9 cellular contexts compared by ENCODE assay signal in the genomic region with DNA sequence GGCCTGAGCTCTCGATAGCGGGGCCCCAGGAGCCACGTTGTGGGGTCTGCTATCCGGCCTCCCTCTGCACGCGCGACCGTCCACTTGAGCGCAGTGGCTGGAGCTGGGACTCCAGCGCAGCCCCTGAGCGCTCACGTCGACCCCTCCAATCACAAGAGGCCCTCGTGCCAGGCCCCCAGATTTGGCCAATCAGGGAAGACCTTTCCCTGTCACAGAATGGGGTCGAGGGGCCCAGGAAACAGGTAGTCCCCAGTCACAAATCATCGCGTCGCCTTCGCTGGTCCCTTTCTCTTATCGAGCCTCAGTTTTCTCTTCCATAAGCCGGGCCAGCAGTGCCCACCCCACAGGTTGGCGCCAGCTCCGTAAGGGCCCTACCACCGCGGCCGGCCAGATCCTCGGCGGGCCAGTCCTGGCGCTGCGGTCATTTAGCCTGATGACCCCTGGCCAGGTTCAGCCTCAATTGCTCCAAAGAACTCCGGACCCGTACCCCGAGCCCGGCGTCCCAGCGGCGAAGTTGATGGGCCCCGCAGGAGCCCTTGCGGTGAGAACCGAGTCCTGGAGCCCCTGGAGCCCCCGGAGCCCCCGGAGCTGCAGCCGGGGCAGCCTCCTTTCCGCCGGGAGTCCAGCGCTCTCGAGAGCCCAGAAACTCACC. TPM values are rescaled to one million over a fixed set of nuclear protein-coding genes. Genes with fewer than 3 reads are reported as not detected.
DNase-seq lines count a peak whose midpoint lies in the region; FAIRE-seq and TF ChIP-seq lines count a peak whose summit lies in the region.
"Had no signal": no experiment of that assay in that cellular context is flagged by ENCODE, and none has a peak within 500 bp of the region (broad histone marks: within the 10 kb centered on the region; RNA-seq: fewer than 3 reads in every experiment).

No MANE protein-coding gene starts in this region.

- no peaks in the 10 kb centered on the region for H3K9me3 ChIP-seq in skeletal muscle tissue (ENCODE audit: control insufficient read depth in 3 of 3, low read length in 3 of 3)

- peaks cover 0 to 9% (median 4%) of the 10 kb centered on the region in 3 donors for H3K27me3 ChIP-seq in skeletal muscle tissue (ENCODE audit: control insufficient read depth in 3 of 3, insufficient read depth in 3 of 3, low read length in 3 of 3)

- CTCF ChIA-PET in HEK293T (lab: Yijun Ruan, JAX), result no interaction called here

- H3K27me3 Mint-ChIP-seq in chondrocyte (ENCODE audit: low read depth), result peaks cover 18% of the 10 kb centered on the region

- no peaks in the 10 kb centered on the region for H3K36me3 Mint-ChIP-seq in chondrocyte (ENCODE audit: low read depth)

- peak overlapping the region; percentile 72 to 85 (median 84) for H3K4me3 ChIP-seq in skeletal muscle tissue (ENCODE audit: low read length in 3 of 3)

- H3K27ac Mint-ChIP-seq in chondrocyte (ENCODE audit: unreplicated experiment), result peak overlapping the region; percentile 54

- TF ChIP-seq POLR2A in H54 (IDR thresholded peaks at IDR 0.05; ENCODE audit: low read depth, low read length), result no peak

- no peak for TF ChIP-seq CTCF in chondrocyte (IDR thresholded peaks at IDR 0.05)

- peak; percentile 34 for DNase-seq in HEK293T (ENCODE audit: extremely low spot score)
- DNase-seq in chondrocyte (ENCODE audit: low spot score), result no peak
- DNase-seq in kidney tubule cell (ENCODE audit: low spot score), result peak; percentile 62
- DNase-seq in H54 (ENCODE audit: insufficient read length, low spot score), result no peak
- DNase-seq in NCI-H1048 (lab: John Stamatoyannopoulos, UW), result no peak
- no peak for DNase-seq in NCI-H446 (lab: John Stamatoyannopoulos, UW)
- DNase-seq in hepatic stellate cell (ENCODE audit: low spot score), result no peak
- DNase-seq: activated effector memory CD4-positive, alpha-beta T cell treated with Interleukin-2 at 50 U/mL for 16 hours had no signal

- H3K36me3 ChIP-seq in skeletal muscle tissue (ENCODE audit: control insufficient read depth in 3 of 3, insufficient read depth in 3 of 3, low read length in 3 of 3), result no peaks in the 10 kb centered on the region

- H3K4me1 Mint-ChIP-seq in chondrocyte (ENCODE audit: low read depth), result peaks cover 14% of the 10 kb centered on the region

- peak overlapping the region; percentile 85 to 97 (median 89) for H3K9ac ChIP-seq in skeletal muscle tissue (ENCODE audit: low read depth in 1 of 3, low read length in 3 of 3)

- peak overlapping the region; percentile 98 for H3K27ac ChIP-seq in skeletal muscle tissue (ENCODE audit: low read depth, low read length)

- H3K4me3 Mint-ChIP-seq in chondrocyte (ENCODE audit: unreplicated experiment), result peak overlapping the region; percentile 75

- POLR2A ChIA-PET in HEK293T (lab: Yijun Ruan, JAX), result no interaction called here

- H3K9me3 Mint-ChIP-seq in chondrocyte (ENCODE audit: low read depth), result no peaks in the 10 kb centered on the region

- peaks cover 14 to 36% (median 25%) of the 10 kb centered on the region in 3 donors for H3K4me1 ChIP-seq in skeletal muscle tissue (ENCODE audit: control insufficient read depth in 3 of 3, insufficient read depth in 3 of 3, low read length in 3 of 3)

- FAIRE-seq in H54 (lab: Jason Lieb, UNC), result no peak

TF ChIP-seq in HEK293T, 16 proteins besides CTCF, POLR2A, EP300 and RAD21:
- no peak for TF ChIP-seq ARNT (IDR thresholded peaks at IDR 0.05)
- TF ChIP-seq CTBP1 (IDR thresholded peaks at IDR 0.05; ENCODE audit: borderline replicate concordance), result no peak
- TF ChIP-seq FOXM1 (IDR thresholded peaks at IDR 0.05; ENCODE audit: borderline replicate concordance), result no peak
- TF ChIP-seq LEF1 (IDR thresholded peaks at IDR 0.05; ENCODE audit: borderline replicate concordance), result no peak
- no peak for TF ChIP-seq TARDBP (IDR thresholded peaks at IDR 0.05)
- TF ChIP-seq ELF4 (IDR thresholded peaks at IDR 0.05), result no peak

RNA-seq across cellular contexts. Expression of a gene that starts 0.4 kb away (rescaled TPM):
- total RNA-seq in chondrocyte, result 0.51 to 1.9 TPM (median 0.60 TPM) in 3 replicates
- 2.6 TPM for total RNA-seq in skeletal muscle tissue

Comparison
In these comparisons a context has a peak if more than half of its experiments do, and no peak if none do; other contexts are left out.
1. DNase-seq: peak in HEK293T (single experiment) and kidney tubule cell (single experiment); none in chondrocyte (single experiment), H54 (single experiment), NCI-H1048 (single experiment), NCI-H446 (0 of 2) and hepatic stellate cell (single experiment).